ENCODE assay signal across 19 cellular contexts in the genomic region with DNA sequence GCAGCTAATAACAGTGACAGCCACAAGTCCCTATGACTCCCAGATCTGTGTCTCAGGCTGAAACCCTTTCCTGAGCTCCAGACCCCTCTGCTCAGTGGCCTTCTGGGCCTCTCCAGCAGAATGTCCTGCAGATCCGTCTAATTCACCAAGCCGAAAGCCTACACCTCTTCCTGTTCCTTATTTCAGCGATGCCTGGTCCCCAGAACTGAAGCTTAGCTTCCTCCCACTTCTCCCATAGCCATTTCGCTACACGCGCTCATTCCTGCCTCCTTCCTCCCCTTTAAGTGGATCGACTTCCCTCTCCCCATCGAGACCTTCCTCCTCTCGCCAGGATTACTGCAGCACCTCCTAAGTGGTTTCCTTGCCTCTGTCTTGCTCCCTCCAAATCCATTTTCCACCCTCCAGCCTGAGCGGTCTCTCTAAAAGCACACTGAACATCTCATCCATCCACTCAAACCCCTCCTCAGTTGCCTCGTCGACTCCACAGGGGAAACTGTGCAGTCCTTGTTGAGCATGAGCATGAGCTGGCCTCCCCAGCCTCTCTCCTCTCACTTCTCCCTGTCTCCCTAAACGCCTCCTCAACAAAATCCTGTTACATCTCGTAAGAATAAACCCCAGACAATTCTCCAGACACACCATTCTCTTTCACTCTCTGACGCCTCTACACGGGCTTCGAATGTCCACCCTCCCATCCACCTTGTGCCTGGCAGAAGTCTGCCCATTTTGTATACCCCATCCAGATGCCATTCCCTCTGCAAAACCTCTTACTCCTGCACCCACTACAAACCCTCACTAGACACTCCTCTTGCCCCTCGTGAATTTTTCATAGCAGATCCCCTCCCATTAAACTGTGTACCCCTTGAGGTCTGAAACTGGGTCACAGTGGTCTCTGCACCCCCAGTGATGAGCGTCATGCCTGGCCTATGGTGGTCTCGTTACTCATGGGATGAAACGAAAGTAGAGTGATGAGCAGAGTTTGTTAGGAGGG.
DNase-seq lines count a peak whose midpoint lies in the region; FAIRE-seq and TF ChIP-seq lines count a peak whose summit lies in the region.
"Had no signal": no experiment of that assay in that cellular context is flagged by ENCODE, and none has a peak within 500 bp of the region (broad histone marks: within the 10 kb centered on the region; RNA-seq: fewer than 3 reads in every experiment).

No MANE protein-coding gene starts in this region.

- H2AFZ ChIP-seq in osteoblast (ENCODE audit: low read length): no peak overlapping the region

- peak; percentile 58 for FAIRE-seq in bronchial epithelial cell (lab: Jason Lieb, UNC)
- FAIRE-seq: G401.6, HTR-8/SVneo had no signal

- no peaks in the 10 kb centered on the region for H3K9me3 Mint-ChIP-seq in activated naive CD4-positive, alpha-beta T cell treated with anti-CD3 and anti-CD28 coated beads, Interleukin-2, amount 10 ng/mL, durations not matched to agents 7 days and 5 days
- no peaks in the 10 kb centered on the region for H3K9me3 Mint-ChIP-seq in immature natural killer cell

- peaks cover 5% of the 10 kb centered on the region for H3K4me1 ChIP-seq in osteoblast (ENCODE audit: insufficient read depth, low read length)

- H3K27me3 ChIP-seq in bronchial epithelial cell (ENCODE audit: control insufficient read depth, insufficient read depth, low read length) (no peaks in the 10 kb centered on the region), osteoblast (ENCODE audit: insufficient read depth, low read length) (no peaks in the 10 kb centered on the region)

- in situ Hi-C loops in GM13977 (cut with MboI; ENCODE audit: low pct_unique_long_range_greater_than_20kb, low sequenced_read_pairs, unreplicated experiment): no loop called here

- H3K27ac Mint-ChIP-seq in activated naive CD4-positive, alpha-beta T cell treated with anti-CD3 and anti-CD28 coated beads, Interleukin-2, amount 10 ng/mL, durations not matched to agents 7 days and 5 days: no peak overlapping the region
- H3K27ac Mint-ChIP-seq in immature natural killer cell: peak overlapping the region in 1 of 6 donors; percentile 9

- H3K4me2 ChIP-seq in osteoblast (ENCODE audit: insufficient read depth, low read length): no peak overlapping the region

- H3K4me1 Mint-ChIP-seq in activated naive CD4-positive, alpha-beta T cell treated with anti-CD3 and anti-CD28 coated beads, Interleukin-2, amount 10 ng/mL, durations not matched to agents 7 days and 5 days: no peaks in the 10 kb centered on the region
- H3K4me1 Mint-ChIP-seq in immature natural killer cell: no peaks in the 10 kb centered on the region

- no peaks in the 10 kb centered on the region for H3K9me3 ChIP-seq in osteoblast (ENCODE audit: low read depth, low read length)

- DNase-seq in activated naive CD4-positive, alpha-beta T cell treated with anti-CD3 and anti-CD28 coated beads, Interleukin-2, amount 10 ng/mL, durations not matched to agents 7 days and 5 days: peak; percentile 14
- no peak for DNase-seq in activated naive CD4-positive, alpha-beta T cell (lab: John Stamatoyannopoulos, UW)
- DNase-seq in GM13977 (ENCODE audit: low spot score) (peak; percentile 16), bronchial epithelial cell (ENCODE audit: low read depth) (no peak), osteoblast (ENCODE audit: insufficient read length, low spot score, missing footprints) (peak; percentile 87), immature natural killer cell (no peak), germinal center (ENCODE audit: low spot score) (no peak)
- DNase-seq in activated CD4-positive, alpha-beta T cell treated with anti-CD3 and anti-CD28 coated beads, Interleukin-2, amount 50 U/mL, for 1 hour: no peak
- DNase-seq: DND-41; HCEC 1CT; NCI-H1417; NCI-H187 treated with DMSO at 0.1 percent for 48 hours; NCI-H2171; NCI-H446 treated with DMSO at 0.1 percent for 48 hours; NK-92 treated with Interleukin-12 subunit alpha and Interleukin-12 subunit beta, amount 100 ng/mL, for 24 hours; RPMI8226 had no signal

- CTCF ChIA-PET in activated naive CD4-positive, alpha-beta T cell treated with anti-CD3 and anti-CD28 coated beads, Interleukin-2, amount 10 ng/mL, durations not matched to agents 7 days and 5 days (lab: Charles Lee): interaction anchor here (0.6 kb wide), 1 partner anchor 237 kb away, joined by 3 read pairs; no protein-coding TSS in a partner anchor

- no peak overlapping the region for H3K27ac ChIP-seq in osteoblast (ENCODE audit: low read depth, low read length)
- H3K27ac ChIP-seq: HL-60 had no signal

- H3K4me3 ChIP-seq in bronchial epithelial cell (ENCODE audit: low read depth, low read length) (no peak overlapping the region), osteoblast (ENCODE audit: insufficient read depth, low read length) (no peak overlapping the region)

- H4K20me1 ChIP-seq in osteoblast (ENCODE audit: insufficient read depth, low read length): peaks cover 6% of the 10 kb centered on the region

- H3K36me3 Mint-ChIP-seq in activated naive CD4-positive, alpha-beta T cell treated with anti-CD3 and anti-CD28 coated beads, Interleukin-2, amount 10 ng/mL, durations not matched to agents 7 days and 5 days: no peaks in the 10 kb centered on the region
- peaks cover 0 to 3% (median 0%) of the 10 kb centered on the region in 3 donors for H3K36me3 Mint-ChIP-seq in immature natural killer cell

- no peak overlapping the region for H3K4me3 Mint-ChIP-seq in activated naive CD4-positive, alpha-beta T cell treated with anti-CD3 and anti-CD28 coated beads, Interleukin-2, amount 10 ng/mL, durations not matched to agents 7 days and 5 days
- H3K4me3 Mint-ChIP-seq in immature natural killer cell: no peak overlapping the region

- no peaks in the 10 kb centered on the region for H3K27me3 Mint-ChIP-seq in activated naive CD4-positive, alpha-beta T cell treated with anti-CD3 and anti-CD28 coated beads, Interleukin-2, amount 10 ng/mL, durations not matched to agents 7 days and 5 days
- H3K27me3 Mint-ChIP-seq in immature natural killer cell (ENCODE audit: low read depth in 3 of 3): peaks cover 3 to 8% (median 3%) of the 10 kb centered on the region in 3 donors

- no peaks in the 10 kb centered on the region for H3K79me2 ChIP-seq in osteoblast (ENCODE audit: insufficient read depth, low read length)

- TF ChIP-seq CTCF in GM13977 (IDR thresholded peaks at IDR 0.05; ENCODE audit: extremely low read depth, insufficient read depth, missing control alignments) (no peak), bronchial epithelial cell (IDR thresholded peaks at IDR 0.05; ENCODE audit: insufficient read depth, low read length, severe bottlenecking) (no peak), osteoblast (IDR thresholded peaks at IDR 0.05; ENCODE audit: extremely low read depth, low read depth, low read length) (no peak)

- H3K36me3 ChIP-seq in bronchial epithelial cell (ENCODE audit: control insufficient read depth, insufficient read depth, low read length) (peaks cover 12% of the 10 kb centered on the region), osteoblast (ENCODE audit: insufficient read depth, low read length) (no peaks in the 10 kb centered on the region)

Comparison
In these comparisons a context has a peak if more than half of its experiments do, and no peak if none do; other contexts are left out.
1. DNase-seq: peak in activated naive CD4-positive, alpha-beta T cell treated with anti-CD3 and anti-CD28 coated beads, Interleukin-2, amount 10 ng/mL, durations not matched to agents 7 days and 5 days (single experiment), GM13977 (single experiment) and osteoblast (single experiment); none in activated naive CD4-positive, alpha-beta T cell (0 of 4), bronchial epithelial cell (single experiment), immature natural killer cell (0 of 3), germinal center (single experiment) and activated CD4-positive, alpha-beta T cell treated with anti-CD3 and anti-CD28 coated beads, Interleukin-2, amount 50 U/mL, for 1 hour (single experiment).